ENCODE assay signal across 8 cellular contexts in the genomic region with DNA sequence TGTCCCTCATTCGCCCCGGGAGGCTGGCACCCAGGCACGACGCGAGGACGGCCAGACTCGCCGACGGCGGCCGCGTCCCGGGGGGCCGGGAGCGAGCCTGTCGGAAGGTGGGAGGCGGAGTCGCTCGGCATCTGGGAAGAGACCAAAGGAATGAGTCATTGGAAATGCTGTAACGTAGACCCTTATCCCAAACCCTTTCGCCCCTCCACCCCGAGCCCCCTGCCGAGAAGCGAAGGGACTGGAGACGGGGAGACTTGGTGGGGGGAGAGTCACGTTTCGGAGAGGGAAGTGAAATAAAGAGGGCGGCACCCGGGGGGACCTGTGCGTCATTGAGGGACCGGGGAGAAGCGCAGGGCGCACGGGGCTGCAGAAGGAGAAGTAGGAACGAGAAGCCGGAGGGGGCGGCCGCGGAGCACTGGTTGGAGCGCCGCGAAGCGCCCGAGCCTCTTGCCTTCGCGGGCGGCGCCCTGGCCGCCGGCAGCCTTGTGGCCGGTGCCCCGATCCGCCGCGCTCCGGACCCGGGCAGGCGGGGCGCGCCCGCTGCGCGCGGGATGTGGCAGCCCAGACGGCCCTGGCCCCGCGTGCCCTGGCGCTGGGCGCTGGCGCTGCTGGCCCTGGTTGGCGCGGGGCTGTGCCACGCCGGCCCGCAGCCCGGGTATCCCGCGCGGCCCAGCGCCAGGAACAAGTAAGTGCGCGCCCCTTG. TPM values are rescaled to one million over a fixed set of nuclear protein-coding genes. Genes with fewer than 3 reads are reported as not detected.
DNase-seq lines count a peak whose midpoint lies in the region; ATAC-seq and TF ChIP-seq lines count a peak whose summit lies in the region.

A gene (plus strand): TSS at position 369 of the 703 bp plus-strand sequence. CDS start 183 bp downstream, at position 552.

- H2AFZ ChIP-seq in neural cell (ENCODE audit: low read depth, low read length) = no peak within 1 kb of the TSS

- H3K27me3 ChIP-seq in neural cell (ENCODE audit: insufficient read depth, low read depth, low read length) = peaks cover 52% of the 10 kb centered on the region

- TF ChIP-seq CTCF in fibroblast of mammary gland (conservative IDR thresholded peaks at IDR 0.05; ENCODE audit: control insufficient read depth, insufficient read depth, low read depth, low read length) (no peak), neural cell (IDR thresholded peaks at IDR 0.05; ENCODE audit: poor library complexity, severe bottlenecking) (no peak)

- peak; percentile 53 for DNase-seq in activated CD8-positive, alpha-beta memory T cell treated with anti-CD3 and anti-CD28 coated beads, Interleukin-2, amount 50 U/mL, for 4 hours
- DNase-seq in fibroblast of mammary gland (ENCODE audit: low read depth) (peak; percentile 37), NCI-H2107 treated with DMSO at 0.1 percent for 48 hours (lab: John Stamatoyannopoulos, UW; ENCODE audit: unreplicated experiment) (no peak)
- no peak for DNase-seq in stimulated activated naive CD4-positive, alpha-beta T cell (lab: John Stamatoyannopoulos, UW)

- H3K27ac ChIP-seq in neural cell (ENCODE audit: low read length) = no peak within 1 kb of the TSS

- H3K79me2 ChIP-seq in neural cell (replicated peaks; ENCODE audit: insufficient read depth, low read length) = no peaks in the 10 kb centered on the region

- no peak for TF ChIP-seq EP300 in neural cell (conservative IDR thresholded peaks at IDR 0.05; ENCODE audit: poor library complexity, severe bottlenecking)

- H3F3A ChIP-seq in neural cell (ENCODE audit: insufficient read depth, low read length, poor library complexity, severe bottlenecking) = no peaks in the 10 kb centered on the region

- no peaks in the 10 kb centered on the region for H4K20me1 ChIP-seq in neural cell (ENCODE audit: insufficient read depth)

- no peak within 1 kb of the TSS for H3K9ac ChIP-seq in neural cell (ENCODE audit: low read length)

- H3K9me3 ChIP-seq in neural cell (ENCODE audit: low read length) = no peaks in the 10 kb centered on the region

- TF ChIP-seq RAD21 in neural cell (conservative IDR thresholded peaks at IDR 0.05) = no peak

- H3K4me3 ChIP-seq in fibroblast of mammary gland (ENCODE audit: control insufficient read depth, low read depth, low read length) = peak within 1 kb of the TSS; percentile 51
- peak within 1 kb of the TSS; percentile 75 for H3K4me3 ChIP-seq in neural cell (ENCODE audit: low read length)

- H3K4me2 ChIP-seq in neural cell (ENCODE audit: low read length) = peak within 1 kb of the TSS; percentile 68

- H3K36me3 ChIP-seq in neural cell (ENCODE audit: insufficient read depth, low read length) = no peaks in the 10 kb centered on the region

- peak; percentile 32 for ATAC-seq in GM18519 (IDR thresholded peaks at IDR 0.05; ENCODE audit: low FRiP score, unreplicated experiment)
- peak; percentile 41 for ATAC-seq in HG03520 (IDR thresholded peaks at IDR 0.05; ENCODE audit: unreplicated experiment)
- ATAC-seq in HG03139 (IDR thresholded peaks at IDR 0.05; ENCODE audit: unreplicated experiment) = no peak

- H3K9me2 ChIP-seq in neural cell (ENCODE audit: insufficient read depth, low read length) = no peaks in the 10 kb centered on the region

TF ChIP-seq in neural cell, 6 proteins besides CTCF, POLR2A, EP300 and RAD21:
- TF ChIP-seq, protein P1, sequence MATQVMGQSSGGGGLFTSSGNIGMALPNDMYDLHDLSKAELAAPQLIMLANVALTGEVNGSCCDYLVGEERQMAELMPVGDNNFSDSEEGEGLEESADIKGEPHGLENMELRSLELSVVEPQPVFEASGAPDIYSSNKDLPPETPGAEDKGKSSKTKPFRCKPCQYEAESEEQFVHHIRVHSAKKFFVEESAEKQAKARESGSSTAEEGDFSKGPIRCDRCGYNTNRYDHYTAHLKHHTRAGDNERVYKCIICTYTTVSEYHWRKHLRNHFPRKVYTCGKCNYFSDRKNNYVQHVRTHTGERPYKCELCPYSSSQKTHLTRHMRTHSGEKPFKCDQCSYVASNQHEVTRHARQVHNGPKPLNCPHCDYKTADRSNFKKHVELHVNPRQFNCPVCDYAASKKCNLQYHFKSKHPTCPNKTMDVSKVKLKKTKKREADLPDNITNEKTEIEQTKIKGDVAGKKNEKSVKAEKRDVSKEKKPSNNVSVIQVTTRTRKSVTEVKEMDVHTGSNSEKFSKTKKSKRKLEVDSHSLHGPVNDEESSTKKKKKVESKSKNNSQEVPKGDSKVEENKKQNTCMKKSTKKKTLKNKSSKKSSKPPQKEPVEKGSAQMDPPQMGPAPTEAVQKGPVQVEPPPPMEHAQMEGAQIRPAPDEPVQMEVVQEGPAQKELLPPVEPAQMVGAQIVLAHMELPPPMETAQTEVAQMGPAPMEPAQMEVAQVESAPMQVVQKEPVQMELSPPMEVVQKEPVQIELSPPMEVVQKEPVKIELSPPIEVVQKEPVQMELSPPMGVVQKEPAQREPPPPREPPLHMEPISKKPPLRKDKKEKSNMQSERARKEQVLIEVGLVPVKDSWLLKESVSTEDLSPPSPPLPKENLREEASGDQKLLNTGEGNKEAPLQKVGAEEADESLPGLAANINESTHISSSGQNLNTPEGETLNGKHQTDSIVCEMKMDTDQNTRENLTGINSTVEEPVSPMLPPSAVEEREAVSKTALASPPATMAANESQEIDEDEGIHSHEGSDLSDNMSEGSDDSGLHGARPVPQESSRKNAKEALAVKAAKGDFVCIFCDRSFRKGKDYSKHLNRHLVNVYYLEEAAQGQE (IDR thresholded peaks at IDR 0.05; ENCODE audit: borderline replicate concordance) = no peak
- TF ChIP-seq POLR2AphosphoS5 (IDR thresholded peaks at IDR 0.05) (no peak), EZH2 (IDR thresholded peaks at IDR 0.05; ENCODE audit: borderline replicate concordance, insufficient read depth, low read length, poor library complexity, severe bottlenecking) (peak; percentile 42), TAF1 (IDR thresholded peaks at IDR 0.05; ENCODE audit: low read depth) (no peak), SMC3 (conservative IDR thresholded peaks at IDR 0.05; ENCODE audit: poor library complexity) (no peak), MXI1 (conservative IDR thresholded peaks at IDR 0.05; ENCODE audit: poor library complexity, severe bottlenecking) (no peak)

RNA-seq across cellular contexts. Expression of the gene that starts here (rescaled TPM):
- polyA plus RNA-seq in neural cell = 0.12 TPM in 1 of 2 replicates, not detected in the other
- polyA minus RNA-seq in neural cell = 0.12 TPM in 1 of 2 replicates, not detected in the other

Comparison
In these comparisons a context has a peak if more than half of its experiments do, and no peak if none do; other contexts are left out.
1. DNase-seq: peak in activated CD8-positive, alpha-beta memory T cell treated with anti-CD3 and anti-CD28 coated beads, Interleukin-2, amount 50 U/mL, for 4 hours (single experiment) and fibroblast of mammary gland (single experiment); none in stimulated activated naive CD4-positive, alpha-beta T cell (0 of 6) and NCI-H2107 treated with DMSO at 0.1 percent for 48 hours (single experiment).